In the genomic region with DNA sequence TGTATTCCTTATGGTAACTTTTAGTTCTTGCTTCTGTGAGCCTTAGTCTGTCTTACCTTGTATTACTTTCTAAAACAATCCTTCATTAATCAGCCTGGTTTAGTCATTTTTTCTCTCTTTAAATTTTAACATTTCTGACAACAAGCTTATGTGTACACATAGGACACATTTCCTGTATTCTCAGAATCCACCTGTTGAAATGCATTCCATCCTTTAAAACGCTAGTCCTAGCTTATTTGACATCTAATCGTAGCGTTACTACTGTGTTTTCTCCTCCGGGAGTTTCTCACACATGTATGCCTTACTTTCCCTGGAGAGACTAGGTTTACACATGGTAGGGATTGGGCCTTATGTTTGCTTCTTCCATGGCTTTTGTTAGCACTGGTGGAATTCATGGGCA, we compare ENCODE assay signal across 16 cellular contexts. TPM values are rescaled to one million over a fixed set of nuclear protein-coding genes. Genes with fewer than 3 reads are reported as not detected.
DNase-seq lines count a peak whose midpoint lies in the region; ATAC-seq and TF ChIP-seq lines count a peak whose summit lies in the region.
"Had no signal": no experiment of that assay in that cellular context is flagged by ENCODE, and none has a peak within 500 bp of the region (broad histone marks: within the 10 kb centered on the region; RNA-seq: fewer than 3 reads in every experiment).

No MANE protein-coding gene starts in this region.

- H3K18ac ChIP-seq in mesendoderm (ENCODE audit: low read length) = no peak overlapping the region
- no peak overlapping the region for H3K18ac ChIP-seq in mesenchymal stem cell (ENCODE audit: low read depth in 1 of 2, low read length in 2 of 2)

- intact Hi-C loops in activated T-helper 2 cell treated with anti-CD3 and anti-CD28 coated beads, Interferon-gamma antibody, Interleukin-2, Interleukin-4, amounts not matched to agents 10 μg/mL and 5 μg/mL and 100 μg/mL, durations not matched to agents 14 hours and 24 hours and 36 hours (cut with micrococcal nuclease) = loop anchor here (10.0 kb wide), 1 partner anchor 1470 kb away; a partner anchor contains a TSS

- no peaks in the 10 kb centered on the region for H3K27me3 Mint-ChIP-seq in activated T-helper 2 cell treated with anti-CD3 and anti-CD28 coated beads, Interferon-gamma antibody, Interleukin-2, Interleukin-4, amounts not matched to agents 10 μg/mL and 5 μg/mL and 100 μg/mL, durations not matched to agents 14 hours and 24 hours and 36 hours (ENCODE audit: low read depth)
- H3K27me3 Mint-ChIP-seq: activated CD4-positive, alpha-beta memory T cell treated with anti-CD3 and anti-CD28 coated beads for 36 hours had no signal

- no peak overlapping the region for H3K14ac ChIP-seq in mesenchymal stem cell (ENCODE audit: low read length in 2 of 2)

- H4K91ac ChIP-seq in mesenchymal stem cell (ENCODE audit: low read length) = no peak overlapping the region

- H3K4me1 Mint-ChIP-seq in activated T-helper 2 cell treated with anti-CD3 and anti-CD28 coated beads, Interferon-gamma antibody, Interleukin-2, Interleukin-4, amounts not matched to agents 10 μg/mL and 5 μg/mL and 100 μg/mL, durations not matched to agents 14 hours and 24 hours and 36 hours (ENCODE audit: low read depth) = peaks cover 41% of the 10 kb centered on the region

- H3K56ac ChIP-seq in mesendoderm (ENCODE audit: low read length) = peak overlapping the region; percentile 31

- H2AFZ ChIP-seq in ACC112 (ENCODE audit: low read length, unreplicated experiment) (no peak overlapping the region), DND-41 (ENCODE audit: low read depth, low read length) (no peak overlapping the region), mesenchymal stem cell (ENCODE audit: low read depth, low read length) (no peak overlapping the region)

- H2BK5ac ChIP-seq in mesendoderm (ENCODE audit: low read length) (no peak overlapping the region), mesenchymal stem cell (ENCODE audit: low read depth, low read length, poor library complexity, severe bottlenecking) (no peak overlapping the region)

- peaks cover 13% of the 10 kb centered on the region for H3K79me1 ChIP-seq in mesendoderm (ENCODE audit: low read length)
- peaks cover 2% of the 10 kb centered on the region for H3K79me1 ChIP-seq in mesenchymal stem cell (replicated peaks; ENCODE audit: low read length, poor library complexity, severe bottlenecking)

- peak overlapping the region; percentile 6 for H3K4me3 Mint-ChIP-seq in activated T-helper 2 cell treated with anti-CD3 and anti-CD28 coated beads, Interferon-gamma antibody, Interleukin-2, Interleukin-4, amounts not matched to agents 10 μg/mL and 5 μg/mL and 100 μg/mL, durations not matched to agents 14 hours and 24 hours and 36 hours (ENCODE audit: low read depth)
- H3K4me3 Mint-ChIP-seq: activated CD4-positive, alpha-beta memory T cell treated with anti-CD3 and anti-CD28 coated beads for 36 hours had no signal

- DNase-seq in DND-41 = no peak
- DNase-seq in activated T-helper 2 cell treated with anti-CD3 and anti-CD28 coated beads, Interferon-gamma antibody, Interleukin-2, Interleukin-4, amounts not matched to agents 10 μg/mL and 5 μg/mL and 100 μg/mL, durations not matched to agents 14 hours and 24 hours and 36 hours (ENCODE audit: low spot score) = no peak
- DNase-seq in mesendoderm = no peak
- DNase-seq in mesenchymal stem cell = no peak
- DNase-seq in coronary artery (ENCODE audit: low spot score) = no peak
- DNase-seq: activated CD4-positive, alpha-beta memory T cell treated with anti-CD3 and anti-CD28 coated beads for 36 hours; activated gamma-delta T cell; DMS53; effector memory CD4-positive, alpha-beta T cell; KBM-7; NCI-H1417; NCI-H2227 treated with DMSO at 0.1 percent for 48 hours; SIG-M5 had no signal

- peaks cover 58% of the 10 kb centered on the region for H3K36me3 Mint-ChIP-seq in activated T-helper 2 cell treated with anti-CD3 and anti-CD28 coated beads, Interferon-gamma antibody, Interleukin-2, Interleukin-4, amounts not matched to agents 10 μg/mL and 5 μg/mL and 100 μg/mL, durations not matched to agents 14 hours and 24 hours and 36 hours (ENCODE audit: low read depth)

- no peak for TF ChIP-seq CTCF in DND-41 (IDR thresholded peaks at IDR 0.05; ENCODE audit: borderline replicate concordance, extremely low read depth, low read length, poor library complexity, severe bottlenecking)
- TF ChIP-seq CTCF in coronary artery (IDR thresholded peaks at IDR 0.05) = no peak

- no peak for ATAC-seq in DND-41 (ENCODE audit: insufficient read depth, low read depth)
- ATAC-seq in HG02759 (IDR thresholded peaks at IDR 0.05; ENCODE audit: unreplicated experiment) = no peak

- peaks cover 62% of the 10 kb centered on the region for H4K20me1 ChIP-seq in DND-41 (ENCODE audit: insufficient read depth, low read length)

- H2BK15ac ChIP-seq in mesendoderm (replicated peaks; ENCODE audit: low read depth) (no peak overlapping the region), mesenchymal stem cell (ENCODE audit: low read depth, poor library complexity, severe bottlenecking) (no peak overlapping the region)

- no peak overlapping the region for H2BK12ac ChIP-seq in mesenchymal stem cell (ENCODE audit: low read length in 2 of 2)

- H3K27ac ChIP-seq in ACC112 (ENCODE audit: low read depth, low read length) (no peak overlapping the region), DND-41 (ENCODE audit: low read length) (0 out of 2 replicates have a peak overlapping the region, but pooled peaks have one; percentile 39), mesendoderm (ENCODE audit: low read depth, low read length) (no peak overlapping the region), mesenchymal stem cell (ENCODE audit: low read length, poor library complexity, severe bottlenecking) (no peak overlapping the region), coronary artery (no peak overlapping the region)

- H3K36me3 ChIP-seq in ACC112 (ENCODE audit: insufficient read depth, low read length) (peaks cover 35% of the 10 kb centered on the region), DND-41 (ENCODE audit: insufficient read depth, low read length) (peaks cover 62% of the 10 kb centered on the region), mesendoderm (ENCODE audit: control insufficient read depth, insufficient read depth, low read length) (peaks cover 7% of the 10 kb centered on the region), mesenchymal stem cell (ENCODE audit: control insufficient read depth in 1 of 2, insufficient read depth in 2 of 2, low read depth in 1 of 2, low read length in 2 of 2) (peaks cover 7 to 55% of the 10 kb centered on the region in 2 experiments)

- no peaks in the 10 kb centered on the region for H3K9me3 ChIP-seq in DND-41 (ENCODE audit: insufficient read depth, low read length, severe bottlenecking)
- no peaks in the 10 kb centered on the region for H3K9me3 ChIP-seq in mesenchymal stem cell (ENCODE audit: control insufficient read depth, low read length)

- H4K8ac ChIP-seq in mesendoderm (ENCODE audit: low read depth, low read length) = no peak overlapping the region
- no peak overlapping the region for H4K8ac ChIP-seq in mesenchymal stem cell (ENCODE audit: low read length)

- H2BK120ac ChIP-seq in mesendoderm (ENCODE audit: low read depth, low read length) (no peak overlapping the region), mesenchymal stem cell (ENCODE audit: low read depth, low read length) (no peak overlapping the region)

- H3K27me3 ChIP-seq in ACC112 (ENCODE audit: insufficient read depth, low read length) = no peaks in the 10 kb centered on the region
- no peaks in the 10 kb centered on the region for H3K27me3 ChIP-seq in DND-41 (ENCODE audit: insufficient read depth, low read length, poor library complexity)
- no peaks in the 10 kb centered on the region for H3K27me3 ChIP-seq in mesendoderm (ENCODE audit: insufficient read depth, low read length, poor library complexity)
- H3K27me3 ChIP-seq in mesenchymal stem cell (ENCODE audit: control insufficient read depth in 1 of 2, insufficient read depth in 1 of 2, low read length in 2 of 2) = no peaks in the 10 kb centered on the region

- H3K4me3 ChIP-seq in ACC112 (ENCODE audit: low read depth, low read length) = peak overlapping the region; percentile 17; the same call in 1 of the 2 replicates
- H3K4me3 ChIP-seq in DND-41 (ENCODE audit: low read depth in 1 of 2, low read length in 2 of 2) = peak overlapping the region in 1 of 2 experiments; percentile 27; a peak in 1 of 4 replicates
- no peak overlapping the region for H3K4me3 ChIP-seq in mesendoderm (ENCODE audit: low read length)
- no peak overlapping the region for H3K4me3 ChIP-seq in mesenchymal stem cell (ENCODE audit: insufficient read depth in 1 of 2, low read depth in 1 of 2, low read length in 2 of 2)
- H3K4me3 ChIP-seq in coronary artery = no peak overlapping the region
- H3K4me3 ChIP-seq: lung had no signal

- H3K23ac ChIP-seq in mesendoderm (ENCODE audit: low read length) = no peak overlapping the region
- no peak overlapping the region for H3K23ac ChIP-seq in mesenchymal stem cell (ENCODE audit: low read length in 2 of 2)

- no CpG with 5 or more reads among the region's 4 CpGs for WGBS in mesendoderm (ENCODE audit: extremely low coverage, insufficient coverage, low lambda C conversion rate)
- WGBS in mesenchymal stem cell = 88% methylated on average over 4 of the region's 4 CpGs

- peaks cover 87% of the 10 kb centered on the region for H3K79me2 ChIP-seq in ACC112 (ENCODE audit: control insufficient read depth, insufficient read depth, low read length, unreplicated experiment)
- H3K79me2 ChIP-seq in DND-41 (ENCODE audit: insufficient read depth, low read length) = peaks cover 93% of the 10 kb centered on the region
- H3K79me2 ChIP-seq in mesendoderm (ENCODE audit: control insufficient read depth, insufficient read depth, low read length) = peaks cover 58% of the 10 kb centered on the region

- H4K5ac ChIP-seq in mesendoderm (ENCODE audit: low read length) = no peak overlapping the region

- H2AK5ac ChIP-seq in mesendoderm (ENCODE audit: low read length) (no peak overlapping the region), mesenchymal stem cell (ENCODE audit: low read length, severe bottlenecking) (no peak overlapping the region)

- 0 out of 2 replicates have a peak overlapping the region, but pooled peaks have one; percentile 11 for H3K9ac ChIP-seq in DND-41 (ENCODE audit: low read depth, low read length)
- no peak overlapping the region for H3K9ac ChIP-seq in mesendoderm (ENCODE audit: low read length)
- no peak overlapping the region for H3K9ac ChIP-seq in mesenchymal stem cell (ENCODE audit: low read length)

- no peaks in the 10 kb centered on the region for H3K9me3 Mint-ChIP-seq in activated T-helper 2 cell treated with anti-CD3 and anti-CD28 coated beads, Interferon-gamma antibody, Interleukin-2, Interleukin-4, amounts not matched to agents 10 μg/mL and 5 μg/mL and 100 μg/mL, durations not matched to agents 14 hours and 24 hours and 36 hours
- H3K9me3 Mint-ChIP-seq: activated CD4-positive, alpha-beta memory T cell treated with anti-CD3 and anti-CD28 coated beads for 36 hours had no signal

- peaks cover 9% of the 10 kb centered on the region for H3K4me1 ChIP-seq in ACC112 (ENCODE audit: control insufficient read depth, insufficient read depth, low read length, unreplicated experiment)
- peaks cover 51% of the 10 kb centered on the region for H3K4me1 ChIP-seq in DND-41 (ENCODE audit: insufficient read depth, low read length)
- peaks cover 2% of the 10 kb centered on the region for H3K4me1 ChIP-seq in mesendoderm (ENCODE audit: control insufficient read depth, low read depth, low read length)
- no peaks in the 10 kb centered on the region for H3K4me1 ChIP-seq in mesenchymal stem cell (ENCODE audit: control insufficient read depth, insufficient read depth, low read depth, low read length)

- no peak overlapping the region for H3K27ac Mint-ChIP-seq in activated T-helper 2 cell treated with anti-CD3 and anti-CD28 coated beads, Interferon-gamma antibody, Interleukin-2, Interleukin-4, amounts not matched to agents 10 μg/mL and 5 μg/mL and 100 μg/mL, durations not matched to agents 14 hours and 24 hours and 36 hours
- H3K27ac Mint-ChIP-seq: activated CD4-positive, alpha-beta memory T cell treated with anti-CD3 and anti-CD28 coated beads for 36 hours had no signal

- H3K4me2 ChIP-seq in DND-41 (ENCODE audit: insufficient read depth, low read length) (peak overlapping the region; percentile 50), mesendoderm (ENCODE audit: low read length) (no peak overlapping the region), mesenchymal stem cell (ENCODE audit: low read length, poor library complexity, severe bottlenecking) (no peak overlapping the region)

- H3K4ac ChIP-seq in mesendoderm (ENCODE audit: low read depth, low read length) = no peak overlapping the region
- no peak overlapping the region for H3K4ac ChIP-seq in mesenchymal stem cell (ENCODE audit: low read depth in 1 of 2, low read length in 2 of 2)

RNA-seq across cellular contexts. Expression of a gene that starts 3.8 kb away (rescaled TPM):
- total RNA-seq in activated T-helper 2 cell treated with anti-CD3 and anti-CD28 coated beads, Interferon-gamma antibody, Interleukin-2, Interleukin-4, amounts not matched to agents 10 μg/mL and 5 μg/mL and 100 μg/mL, durations not matched to agents 14 hours and 24 hours and 36 hours = 186 and 187 TPM in 2 replicates
- 456 TPM for polyA plus RNA-seq in mesendoderm (2013, experiment 1 of 2)
- polyA plus RNA-seq in mesendoderm (2013, experiment 2 of 2) = 458 TPM
- 298 TPM for polyA plus RNA-seq in mesenchymal stem cell (2013, experiment 1 of 2)
- polyA plus RNA-seq in mesenchymal stem cell (2013, experiment 2 of 2) = 310 TPM
